Comparison of ENCODE assay signal across 16 cellular contexts in the genomic region with DNA sequence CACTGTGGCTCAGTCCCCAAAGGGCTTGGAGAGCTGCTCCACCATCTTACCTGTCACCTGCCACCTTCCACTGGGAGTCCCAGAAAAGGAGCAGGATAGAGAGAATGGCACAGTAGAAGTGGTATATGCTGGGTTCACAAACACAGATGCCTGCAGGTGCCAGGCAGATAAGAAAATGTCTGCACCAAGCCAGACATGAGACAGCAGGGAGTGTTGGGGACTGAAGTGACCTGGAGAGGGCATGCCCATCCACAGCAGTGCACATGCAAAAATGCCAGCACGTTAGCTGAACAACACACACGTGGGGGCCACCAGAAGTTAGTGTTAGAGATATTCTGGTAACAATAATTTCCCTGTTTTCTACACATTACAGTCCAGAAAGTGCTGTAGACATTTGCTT. TPM values are rescaled to one million over a fixed set of nuclear protein-coding genes. Genes with fewer than 3 reads are reported as not detected.
DNase-seq lines count a peak whose midpoint lies in the region; ATAC-seq and TF ChIP-seq lines count a peak whose summit lies in the region.
"Had no signal": no experiment of that assay in that cellular context is flagged by ENCODE, and none has a peak within 500 bp of the region (broad histone marks: within the 10 kb centered on the region; RNA-seq: fewer than 3 reads in every experiment).

No MANE protein-coding gene starts in this region.

- peaks cover 4% of the 10 kb centered on the region for H3K36me3 Mint-ChIP-seq in neural progenitor cell
- H3K36me3 Mint-ChIP-seq in T-helper 2 cell treated with Interferon-gamma antibody and Interleukin-4, amounts not matched to agents 5 μg/mL and 100 μg/mL, for 36 hours (ENCODE audit: low read depth), result no peaks in the 10 kb centered on the region

- H3K79me2 ChIP-seq in neural progenitor cell (ENCODE audit: low read depth), result no peaks in the 10 kb centered on the region

- H3K4me3 ChIP-seq in HEK293 (ENCODE audit: low read depth, low read length) (no peak overlapping the region), neural progenitor cell (no peak overlapping the region)

- H4K20me1 ChIP-seq in neural progenitor cell (ENCODE audit: low read depth), result no peaks in the 10 kb centered on the region

- CTCF ChIA-PET in HEK293 (lab: Yijun Ruan, JAX), result interaction anchor here (1.2 kb wide), 2 partner anchors 14 to 1052 kb away, joined by 3 to 6 read pairs; no protein-coding TSS in a partner anchor

- H3K9me3 ChIP-seq in HEK293 (ENCODE audit: control insufficient read depth, insufficient read depth, low read depth, low read length) (no peaks in the 10 kb centered on the region), neural progenitor cell (ENCODE audit: low read depth) (no peaks in the 10 kb centered on the region)
- H3K9me3 ChIP-seq: BE2C, Caco-2 had no signal

- no peaks in the 10 kb centered on the region for H3K27me3 ChIP-seq in neural progenitor cell
- H3K27me3 ChIP-seq: BE2C had no signal

- H3K4me1 Mint-ChIP-seq in neural progenitor cell, result no peaks in the 10 kb centered on the region
- H3K4me1 Mint-ChIP-seq in T-helper 2 cell treated with Interferon-gamma antibody and Interleukin-4, amounts not matched to agents 5 μg/mL and 100 μg/mL, for 36 hours (ENCODE audit: low read depth), result peaks cover 3% of the 10 kb centered on the region

- intact Hi-C loops in Right ventricle myocardium superior (cut with DNase I) (no loop called here), left cardiac atrium (cut with DNase I) (loop anchor here in 1 of 2 donors (10.0 kb wide), 1 partner anchor 83 kb away; the partner anchor contains the start of gene MTX3)

- H3K27ac Mint-ChIP-seq in neural progenitor cell, result peak overlapping the region; percentile 46
- no peak overlapping the region for H3K27ac Mint-ChIP-seq in T-helper 2 cell treated with Interferon-gamma antibody and Interleukin-4, amounts not matched to agents 5 μg/mL and 100 μg/mL, for 36 hours
- H3K27ac Mint-ChIP-seq: CD4-positive, CD25-positive, alpha-beta regulatory T cell; H9 had no signal

- POLR2A ChIA-PET in HEK293 (lab: Yijun Ruan, JAX), result no interaction called here

- TF ChIP-seq CTCF in HEK293 (tag by site-specific recombination; IDR thresholded peaks at IDR 0.05) (no peak), neural progenitor cell (IDR thresholded peaks at IDR 0.05) (no peak)

- H3K4me3 Mint-ChIP-seq in neural progenitor cell, result no peak overlapping the region
- no peak overlapping the region for H3K4me3 Mint-ChIP-seq in T-helper 2 cell treated with Interferon-gamma antibody and Interleukin-4, amounts not matched to agents 5 μg/mL and 100 μg/mL, for 36 hours
- H3K4me3 Mint-ChIP-seq: CD4-positive, CD25-positive, alpha-beta regulatory T cell; CD8-positive, alpha-beta memory T cell; H9 had no signal

- no peak overlapping the region for H3K9ac ChIP-seq in neural progenitor cell

- H3K27me3 Mint-ChIP-seq in neural progenitor cell (ENCODE audit: insufficient read depth, low read depth), result peaks cover 8% of the 10 kb centered on the region
- H3K27me3 Mint-ChIP-seq in T-helper 2 cell treated with Interferon-gamma antibody and Interleukin-4, amounts not matched to agents 5 μg/mL and 100 μg/mL, for 36 hours (ENCODE audit: low read depth), result no peaks in the 10 kb centered on the region
- H3K27me3 Mint-ChIP-seq: CD4-positive, CD25-positive, alpha-beta regulatory T cell; CD8-positive, alpha-beta memory T cell had no signal

- peak; percentile 63 for ATAC-seq in Right ventricle myocardium superior (ENCODE audit: poor library complexity)
- ATAC-seq in left cardiac atrium, result peak; percentile 52 to 56
- no peak for ATAC-seq in HG03521 (IDR thresholded peaks at IDR 0.05; ENCODE audit: unreplicated experiment)

- no peak overlapping the region for H2AFZ ChIP-seq in neural progenitor cell (replicated peaks)

- no peak overlapping the region for H3K4me2 ChIP-seq in neural progenitor cell

- DNase-seq in Right ventricle myocardium superior, result no peak
- DNase-seq in left cardiac atrium, result no peak
- DNase-seq in neural progenitor cell (ENCODE audit: low spot score), result no peak
- DNase-seq in T-helper 2 cell treated with Interferon-gamma antibody and Interleukin-4, amounts not matched to agents 5 μg/mL and 100 μg/mL, for 36 hours (ENCODE audit: low spot score), result no peak
- no peak for DNase-seq in UCSD-AML1 (lab: John Stamatoyannopoulos, UW; ENCODE audit: unreplicated experiment)
- DNase-seq: ACHN; BE2C; C1 segment of cervical spinal cord; Caco-2; CD4-positive, CD25-positive, alpha-beta regulatory T cell; CD8-positive, alpha-beta memory T cell; H9; IMR-90 had no signal

- H3F3A ChIP-seq in neural progenitor cell (ENCODE audit: low read depth), result no peaks in the 10 kb centered on the region

- peaks cover 8% of the 10 kb centered on the region for H3K4me1 ChIP-seq in HEK293 (ENCODE audit: control insufficient read depth, insufficient read depth, low read length)
- no peaks in the 10 kb centered on the region for H3K4me1 ChIP-seq in neural progenitor cell
- H3K4me1 ChIP-seq: Caco-2 had no signal

- H3K27ac ChIP-seq in HEK293 (ENCODE audit: extremely low read depth, low read depth, low read length) (0 out of 2 replicates have a peak overlapping the region, but pooled peaks have one; percentile 11), neural progenitor cell (no peak overlapping the region)
- H3K27ac ChIP-seq: HL-60 had no signal

- H3K36me3 ChIP-seq in HEK293 (ENCODE audit: control insufficient read depth in 2 of 2, insufficient read depth in 1 of 2, low read length in 2 of 2) (no peaks in the 10 kb centered on the region), neural progenitor cell (no peaks in the 10 kb centered on the region)
- H3K36me3 ChIP-seq: BE2C had no signal

- no peaks in the 10 kb centered on the region for H3K9me3 Mint-ChIP-seq in neural progenitor cell
- no peaks in the 10 kb centered on the region for H3K9me3 Mint-ChIP-seq in T-helper 2 cell treated with Interferon-gamma antibody and Interleukin-4, amounts not matched to agents 5 μg/mL and 100 μg/mL, for 36 hours
- H3K9me3 Mint-ChIP-seq: CD4-positive, CD25-positive, alpha-beta regulatory T cell; CD8-positive, alpha-beta memory T cell; H9 had no signal

TF ChIP-seq in HEK293, 187 proteins besides CTCF, POLR2A, EP300 and RAD21:
- TF ChIP-seq ZNF777 (tag by site-specific recombination; IDR thresholded peaks at IDR 0.05; ENCODE audit: borderline replicate concordance) (no peak), ZNF248 (tag by site-specific recombination; IDR thresholded peaks at IDR 0.05) (no peak), ZNF768 (tag by site-specific recombination; IDR thresholded peaks at IDR 0.05) (no peak)
TF ChIP-seq in HEK293: peak in this region for 0.

RNA-seq across cellular contexts. Expression of gene THBS4, which starts 42.2 kb away (rescaled TPM):
- total RNA-seq in Right ventricle myocardium superior (24.6 TPM), left cardiac atrium (10 to 100 TPM in 1 of 2 donors, 1 to 10 TPM in 1; 9.2 to 37.1 TPM), neural progenitor cell (ENCODE audit: low replicate concordance) (31.6 and 40.5 TPM in 2 replicates)
- total RNA-seq: Caco-2; CD4-positive, CD25-positive, alpha-beta regulatory T cell had no signal
